ENCODE assay signal across 1 cellular context in genomic region chr20:50680106-50680960, GRCh38.
A peak's percentile ranks its signal among the peaks of the same experiment; 100 is the strongest.
TF ChIP-seq lines count a peak whose summit lies in the region.

No MANE protein-coding gene starts in this region.

TF ChIP-seq in liver, 16 proteins besides CTCF, POLR2A, EP300 and RAD21 (continued from another document):
- TF ChIP-seq REST (IDR thresholded peaks at IDR 0.05): peak; percentile 64
- TF ChIP-seq HNF4G (IDR thresholded peaks at IDR 0.05): peak; percentile 48
- peak; percentile 79 for TF ChIP-seq YY1 (IDR thresholded peaks at IDR 0.05)
- no peak for TF ChIP-seq EGR1 (IDR thresholded peaks at IDR 0.05; ENCODE audit: low read depth in 2 of 2)
- peak; percentile 92 to 96 for TF ChIP-seq RXRA (IDR thresholded peaks at IDR 0.05)
- TF ChIP-seq, protein P1, sequence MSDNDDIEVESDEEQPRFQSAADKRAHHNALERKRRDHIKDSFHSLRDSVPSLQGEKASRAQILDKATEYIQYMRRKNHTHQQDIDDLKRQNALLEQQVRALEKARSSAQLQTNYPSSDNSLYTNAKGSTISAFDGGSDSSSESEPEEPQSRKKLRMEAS (IDR thresholded peaks at IDR 0.05): peak; percentile 67
- TF ChIP-seq FOXA2 (IDR thresholded peaks at IDR 0.05): peak; percentile 58
- peak; percentile 75 to 87 for TF ChIP-seq HNF4A (conservative IDR thresholded peaks at IDR 0.05)
- TF ChIP-seq FOXA1 (IDR thresholded peaks at IDR 0.05): no peak
- TF ChIP-seq, protein P2, sequence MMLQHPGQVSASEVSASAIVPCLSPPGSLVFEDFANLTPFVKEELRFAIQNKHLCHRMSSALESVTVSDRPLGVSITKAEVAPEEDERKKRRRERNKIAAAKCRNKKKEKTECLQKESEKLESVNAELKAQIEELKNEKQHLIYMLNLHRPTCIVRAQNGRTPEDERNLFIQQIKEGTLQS (IDR thresholded peaks at IDR 0.05): peak; percentile 72
- TF ChIP-seq SP1 (IDR thresholded peaks at IDR 0.05): peak; percentile 81
